Comparison of ENCODE assay signal across 8 cellular contexts in the genomic region with DNA sequence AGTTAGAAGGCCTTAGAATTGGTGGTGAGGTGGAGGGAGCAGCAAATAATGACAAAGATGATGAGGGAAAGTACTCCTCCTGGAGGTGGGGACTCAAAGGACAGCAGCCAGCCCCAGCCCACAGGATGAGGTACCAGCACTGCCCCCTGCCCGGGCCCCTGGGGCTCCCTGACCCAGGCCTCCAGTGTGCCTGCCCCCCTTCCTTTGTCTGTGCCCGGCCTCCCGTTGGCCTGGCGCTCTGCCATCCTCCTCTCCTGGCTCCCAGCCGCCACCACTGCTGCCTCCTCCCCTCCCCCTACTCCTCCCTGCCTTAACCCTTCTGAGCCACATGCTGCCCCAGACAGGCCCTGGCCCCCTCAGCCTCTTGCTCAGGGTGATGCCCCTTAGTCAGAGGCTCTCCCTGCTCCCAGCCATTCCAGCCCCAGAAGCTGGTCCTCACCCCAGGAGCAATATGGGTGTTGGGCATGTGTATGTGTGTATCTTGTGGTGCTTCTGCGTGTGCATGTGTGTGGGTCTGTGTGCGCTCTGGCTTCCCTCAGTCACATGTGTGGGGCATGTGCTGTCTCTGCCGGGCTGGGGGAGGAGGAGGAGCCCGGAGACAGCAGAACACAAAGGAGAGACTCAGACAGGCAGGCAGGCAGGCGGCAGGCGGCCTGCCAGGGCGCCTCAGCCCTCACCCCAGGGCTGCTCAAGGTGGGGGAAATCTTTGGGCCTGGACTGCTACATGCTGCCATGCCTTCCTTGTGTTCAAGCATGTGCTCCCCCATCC. TPM values are rescaled to one million over a fixed set of nuclear protein-coding genes. Genes with fewer than 3 reads are reported as not detected.
DNase-seq lines count a peak whose midpoint lies in the region; ATAC-seq and TF ChIP-seq lines count a peak whose summit lies in the region.

No MANE protein-coding gene starts in this region.

- H3K36me3 ChIP-seq in iPS-15b (ENCODE audit: control insufficient read depth, insufficient read depth, low read length) (no peaks in the 10 kb centered on the region), sigmoid colon (no peaks in the 10 kb centered on the region)

- TF ChIP-seq CTCF in brain (conservative IDR thresholded peaks at IDR 0.05) (peak; percentile 21 to 47), sigmoid colon (IDR thresholded peaks at IDR 0.05) (no peak), omental fat pad (IDR thresholded peaks at IDR 0.05) (no peak)

- H3K4me1 Mint-ChIP-seq in brain = peaks cover 80% of the 10 kb centered on the region

- TF ChIP-seq POLR2A in sigmoid colon (IDR thresholded peaks at IDR 0.05) = no peak

- 8 to 15% methylated on average over 12 of the region's 12 CpGs for WGBS in sigmoid colon, 2 donors

- peak overlapping the region; percentile 97 to 100 (median 99) for H3K27ac Mint-ChIP-seq in brain

- H3K9me3 ChIP-seq in iPS-15b (ENCODE audit: control insufficient read depth, insufficient read depth, low read length) = no peaks in the 10 kb centered on the region
- no peaks in the 10 kb centered on the region for H3K9me3 ChIP-seq in sigmoid colon

- H3K27me3 Mint-ChIP-seq in brain = peaks cover 24% of the 10 kb centered on the region

- no peak for TF ChIP-seq EP300 in sigmoid colon (IDR thresholded peaks at IDR 0.05)

- no peaks in the 10 kb centered on the region for H3K27me3 ChIP-seq in iPS-15b (ENCODE audit: control insufficient read depth, insufficient read depth, low read length)
- H3K27me3 ChIP-seq in sigmoid colon = no peaks in the 10 kb centered on the region

- H3K36me3 Mint-ChIP-seq in brain = peaks cover 8% of the 10 kb centered on the region

- DNase-seq in GDM1 (lab: John Stamatoyannopoulos, UW) (peak; percentile 88), NCI-H1417 (lab: John Stamatoyannopoulos, UW) (peak; percentile 28 to 90 (median 82)), T1000 (lab: John Stamatoyannopoulos, UW) (peak; percentile 63), sigmoid colon (peak; percentile 95), omental fat pad (ENCODE audit: low spot score) (no peak)

- H3K4me1 ChIP-seq in iPS-15b (ENCODE audit: control insufficient read depth, insufficient read depth, low read length) (peaks cover 50% of the 10 kb centered on the region), sigmoid colon (peaks cover 0 to 84% (median 74%) of the 10 kb centered on the region in 4 donors)

- peak overlapping the region; percentile 70 for H3K9ac ChIP-seq in iPS-15b (ENCODE audit: low read depth, low read length)

- no peaks in the 10 kb centered on the region for H3K9me3 Mint-ChIP-seq in brain

- intact Hi-C loops in sigmoid colon (cut with DNase I) = loop anchor here (2.0 to 5.0 kb wide), 3 partner anchors 53 to 510 kb away; partner anchors contain the start of genes HPS6 and OGA

- H3K4me3 ChIP-seq in iPS-15b (ENCODE audit: low read depth, low read length) = peak overlapping the region; percentile 82
- peak overlapping the region; percentile 87 to 94 (median 89) for H3K4me3 ChIP-seq in sigmoid colon

- H3K27ac ChIP-seq in sigmoid colon = peak overlapping the region; percentile 94 to 100 (median 100)

- no peak for ATAC-seq in HG03108 (IDR thresholded peaks at IDR 0.05; ENCODE audit: unreplicated experiment)
- ATAC-seq in omental fat pad (ENCODE audit: low FRiP score) = no peak

- peak overlapping the region; percentile 88 to 97 (median 96) for H3K4me3 Mint-ChIP-seq in brain

RNA-seq across cellular contexts. Expression of gene LDB1, which starts 2.6 kb away (rescaled TPM):
- polyA plus RNA-seq in brain (ENCODE audit: insufficient read depth, low read depth, low replicate concordance) = 56.2 TPM
- total RNA-seq in sigmoid colon = 10 to 100 TPM; 62.1 to 88.4 (median 76.4) TPM
- 10 to 100 TPM; 10.4 to 34.0 (median 15.6) TPM for polyA plus RNA-seq in sigmoid colon
- 10 to 100 TPM; 20.1 to 33.2 (median 30.9) TPM for total RNA-seq in omental fat pad

RNA-seq across cellular contexts. Expression of gene PPRC1, which starts 15.3 kb away (rescaled TPM):
- polyA plus RNA-seq in brain (ENCODE audit: insufficient read depth, low read depth, low replicate concordance) (15.8 TPM), sigmoid colon (10 to 100 TPM in 1 of 3 donors, 1 to 10 TPM in 2; 4.2 to 22.2 (median 4.2) TPM)
- total RNA-seq in sigmoid colon (10 to 100 TPM; 11.0 to 39.9 (median 13.0) TPM), omental fat pad (100 to 1,000 TPM in 1 of 4 donors, 10 to 100 TPM in 3; 15.4 to 105 (median 31.9) TPM)

RNA-seq across cellular contexts. Expression of gene NOLC1, which starts 34.6 kb away (rescaled TPM):
- polyA plus RNA-seq in brain (ENCODE audit: insufficient read depth, low read depth, low replicate concordance) (124 TPM), sigmoid colon (10 to 100 TPM; 14.4 to 51.4 (median 20.1) TPM)
- total RNA-seq in sigmoid colon (10 to 100 TPM; 30.2 to 50.0 (median 44.8) TPM), omental fat pad (100 to 1,000 TPM in 2 of 4 donors, 10 to 100 TPM in 2; 35.3 to 229 (median 81.7) TPM)

RNA-seq across cellular contexts. Expression of gene HPS6, which starts 52.4 kb away (rescaled TPM):
- polyA plus RNA-seq in brain (ENCODE audit: insufficient read depth, low read depth, low replicate concordance) (6.3 TPM), sigmoid colon (10 to 100 TPM in 2 of 3 donors, 1 to 10 TPM in 1; 9.0 to 13.4 (median 11.6) TPM)
- total RNA-seq in sigmoid colon (10 to 100 TPM; 12.5 to 18.9 (median 17.2) TPM), omental fat pad (10 to 100 TPM; 14.1 to 31.5 (median 22.5) TPM)

Comparison
In these comparisons a context has a peak if more than half of its experiments do, and no peak if none do; other contexts are left out.
1. CTCF ChIP-seq: peak in brain (2 of 2); none in sigmoid colon (0 of 4) and omental fat pad (0 of 3).